20 cellular contexts compared by ENCODE assay signal in the genomic region with DNA sequence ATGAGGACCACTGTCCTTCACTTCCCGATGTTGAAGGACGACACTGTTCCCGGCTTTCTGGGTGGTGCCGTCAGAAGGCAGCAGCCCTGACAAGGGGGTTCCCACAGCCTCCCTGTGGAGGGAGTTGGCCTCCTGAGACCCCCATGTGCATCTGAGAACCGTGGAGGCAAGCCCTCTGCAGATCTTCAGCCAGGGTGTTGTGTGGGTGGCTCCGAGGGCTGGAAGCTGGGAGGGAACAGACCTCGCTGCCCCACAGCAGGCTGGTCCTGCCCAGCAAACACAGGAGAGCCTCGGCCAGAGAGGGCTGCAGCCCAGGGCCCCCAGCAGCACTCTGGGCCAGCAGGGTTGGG. TPM values are rescaled to one million over a fixed set of nuclear protein-coding genes. Genes with fewer than 3 reads are reported as not detected.
"Had no signal": no experiment of that assay in that cellular context is flagged by ENCODE, and none has a peak within 500 bp of the region (broad histone marks: within the 10 kb centered on the region; RNA-seq: fewer than 3 reads in every experiment).

No MANE protein-coding gene starts in this region.

- H3K27me3 ChIP-seq: gastroesophageal sphincter, tibial nerve had no signal

- H3K9me3 ChIP-seq: gastroesophageal sphincter, lower lobe of right lung, mucosa of descending colon, tibial nerve had no signal

- ATAC-seq: gastroesophageal sphincter; left cardiac atrium; lower lobe of right lung; mucosa of descending colon; stimulated activated naive CD8-positive, alpha-beta T cell treated with anti-CD3 and anti-CD28 coated beads, Interleukin-15, Interleukin-2, amounts not matched to agents 100 U/mL and 50 U/mL, for 24 hours had no signal

- H3K4me3 Mint-ChIP-seq: activated naive CD8-positive, alpha-beta T cell treated with anti-CD3 and anti-CD28 coated beads, Interleukin-2, amount 10 ng/mL, durations not matched to agents 7 days and 5 days; endodermal cell; neural crest cell had no signal

- H3K9me3 Mint-ChIP-seq: activated naive CD8-positive, alpha-beta T cell treated with anti-CD3 and anti-CD28 coated beads, Interleukin-2, amount 10 ng/mL, durations not matched to agents 7 days and 5 days; endodermal cell; neural crest cell had no signal

- H3K4me1 ChIP-seq: gastroesophageal sphincter, lower lobe of right lung, tibial nerve had no signal

- H3K27ac Mint-ChIP-seq: endodermal cell had no signal

- DNase-seq: activated naive CD4-positive, alpha-beta T cell; activated naive CD8-positive, alpha-beta T cell treated with anti-CD3 and anti-CD28 coated beads, Interleukin-2, amount 10 ng/mL, durations not matched to agents 7 days and 5 days; activated T-cell treated with anti-CD3 and anti-CD28 coated beads, Interleukin-2, amount 50 U/mL, for 1 hour; amygdala; cerebellar nuclear complex; cortex of kidney; hypothalamus; left cardiac atrium; lower lobe of right lung; mesendoderm; stimulated activated CD4-positive, alpha-beta T cell treated with anti-CD3 and anti-CD28 coated beads, Interleukin-12 subunit alpha, Interleukin-12 subunit beta, amount 100 ng/mL, for 4 hours; stimulated activated CD4-positive, alpha-beta T cell treated with anti-CD3 and anti-CD28 coated beads, Interleukin-4, amount 100 ng/mL, for 4 hours; stimulated activated naive CD8-positive, alpha-beta T cell treated with anti-CD3 and anti-CD28 coated beads, Interleukin-15, Interleukin-2, amounts not matched to agents 100 U/mL and 50 U/mL, for 24 hours; T-helper 1 cell; T-helper 9 cell had no signal

- H3K27ac ChIP-seq: gastroesophageal sphincter, lower lobe of right lung, tibial nerve had no signal

- H3K4me1 Mint-ChIP-seq: activated naive CD8-positive, alpha-beta T cell treated with anti-CD3 and anti-CD28 coated beads, Interleukin-2, amount 10 ng/mL, durations not matched to agents 7 days and 5 days; endodermal cell; neural crest cell had no signal

- H3K4me3 ChIP-seq: gastroesophageal sphincter, lower lobe of right lung, mucosa of descending colon, tibial nerve had no signal

- H3K27me3 Mint-ChIP-seq: activated naive CD8-positive, alpha-beta T cell treated with anti-CD3 and anti-CD28 coated beads, Interleukin-2, amount 10 ng/mL, durations not matched to agents 7 days and 5 days had no signal

RNA-seq across cellular contexts. Expression of a gene that starts 36.0 kb away (rescaled TPM):
- total RNA-seq: gastroesophageal sphincter had no signal
